Comparison of ENCODE assay signal across 20 cellular contexts in the genomic region with DNA sequence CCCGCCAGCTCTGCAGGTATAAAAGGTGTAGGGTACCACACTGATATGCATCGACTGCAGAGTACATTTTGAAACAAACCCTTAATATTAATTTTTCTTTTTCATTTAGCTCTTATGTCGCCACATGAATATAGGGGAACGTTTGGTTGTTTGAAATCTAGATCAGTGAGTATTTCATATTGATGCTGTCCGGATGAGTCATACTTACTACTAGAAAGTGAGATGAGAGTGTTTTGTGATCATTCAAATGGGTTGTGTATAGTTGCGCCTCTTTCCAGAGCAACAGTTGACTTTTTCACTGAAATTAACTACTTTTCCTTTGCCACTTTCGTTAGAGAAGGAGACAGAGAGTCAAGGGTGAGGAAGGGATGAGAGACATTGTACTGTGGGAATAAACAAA.
"Had no signal": no experiment of that assay in that cellular context is flagged by ENCODE, and none has a peak within 500 bp of the region (broad histone marks: within the 10 kb centered on the region; RNA-seq: fewer than 3 reads in every experiment).

No MANE protein-coding gene starts in this region.

- H3K27ac ChIP-seq: VCaP had no signal

- H3K4me3 Mint-ChIP-seq: activated CD8-positive, alpha-beta memory T cell treated with anti-CD3 and anti-CD28 coated beads, Interleukin-2, amount 10 ng/mL, durations not matched to agents 7 days and 5 days; activated naive CD4-positive, alpha-beta T cell treated with anti-CD3 and anti-CD28 coated beads for 36 hours; activated naive CD8-positive, alpha-beta T cell; activated T-cell treated with anti-CD3 and anti-CD28 coated beads, Interleukin-2, amount 50 U/mL, for 24 hours; brain; central memory CD8-positive, alpha-beta T cell; T-cell had no signal

- H3K27ac Mint-ChIP-seq: activated CD8-positive, alpha-beta memory T cell treated with anti-CD3 and anti-CD28 coated beads, Interleukin-2, amount 10 ng/mL, durations not matched to agents 7 days and 5 days; activated naive CD4-positive, alpha-beta T cell treated with anti-CD3 and anti-CD28 coated beads for 36 hours; activated naive CD8-positive, alpha-beta T cell; activated T-cell treated with anti-CD3 and anti-CD28 coated beads, Interleukin-2, amount 50 U/mL, for 24 hours; T-cell had no signal

- DNase-seq: activated CD4-positive, alpha-beta T cell treated with anti-CD3 and anti-CD28 coated beads, Interleukin-2, amount 50 U/mL, for 48 hours; activated CD4-positive, CD25-positive, alpha-beta regulatory T cell; activated CD8-positive, alpha-beta memory T cell treated with anti-CD3 and anti-CD28 coated beads, Interleukin-2, amount 10 ng/mL, durations not matched to agents 7 days and 5 days; activated gamma-delta T cell; activated naive CD4-positive, alpha-beta T cell treated with anti-CD3 and anti-CD28 coated beads for 36 hours; activated T-cell treated with anti-CD3 and anti-CD28 coated beads, Interleukin-2, amount 50 U/mL, for 24 hours; NCI-H1105 treated with DMSO at 0.1 percent for 48 hours; NCI-H1436 treated with DMSO at 0.1 percent for 48 hours; NCI-H187; NCI-H2081; NCI-H510A treated with DMSO at 0.1 percent for 48 hours; PC-3; SHP77 treated with DMSO at 0.1 percent for 48 hours; T-cell; T-helper 2 cell; T1000 had no signal

- H3K9me3 Mint-ChIP-seq: central memory CD8-positive, alpha-beta T cell; T-cell had no signal

- H3K36me3 Mint-ChIP-seq: activated CD8-positive, alpha-beta memory T cell treated with anti-CD3 and anti-CD28 coated beads, Interleukin-2, amount 10 ng/mL, durations not matched to agents 7 days and 5 days; T-cell had no signal

- H3K4me1 Mint-ChIP-seq: activated CD8-positive, alpha-beta memory T cell treated with anti-CD3 and anti-CD28 coated beads, Interleukin-2, amount 10 ng/mL, durations not matched to agents 7 days and 5 days; central memory CD8-positive, alpha-beta T cell; T-cell had no signal

- H3K27me3 Mint-ChIP-seq: brain had no signal

- ATAC-seq: activated CD8-positive, alpha-beta memory T cell treated with anti-CD3 and anti-CD28 coated beads, Interleukin-2, amount 10 ng/mL, durations not matched to agents 7 days and 5 days; PC-3; T-cell had no signal
